Comparison of ENCODE assay signal across 14 cellular contexts in the genomic region with DNA sequence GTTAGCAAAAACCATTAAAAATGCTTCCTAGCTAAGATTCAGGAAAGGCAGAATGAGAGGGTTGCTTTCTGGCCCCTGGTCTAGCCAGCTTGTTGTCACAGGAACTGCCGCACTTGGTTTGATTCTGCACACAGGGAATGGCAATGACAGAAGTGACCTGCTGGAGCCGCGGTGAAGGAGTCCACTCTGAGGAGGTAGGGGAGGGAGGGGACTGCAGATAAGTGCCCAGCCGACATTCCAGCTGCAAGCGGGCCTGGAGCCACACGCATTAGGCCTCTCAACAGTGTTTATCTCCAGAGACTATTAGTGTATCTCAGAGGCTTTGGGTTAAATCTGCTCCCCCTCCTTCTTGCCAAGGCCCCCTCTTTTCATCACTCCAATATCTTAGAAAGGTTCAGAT. TPM values are rescaled to one million over a fixed set of nuclear protein-coding genes. Genes with fewer than 3 reads are reported as not detected.
DNase-seq lines count a peak whose midpoint lies in the region; ATAC-seq, FAIRE-seq and TF ChIP-seq lines count a peak whose summit lies in the region.
"Had no signal": no experiment of that assay in that cellular context is flagged by ENCODE, and none has a peak within 500 bp of the region (broad histone marks: within the 10 kb centered on the region; RNA-seq: fewer than 3 reads in every experiment).

No MANE protein-coding gene starts in this region.

- no peak for TF ChIP-seq EP300 in H1 (IDR thresholded peaks at IDR 0.05; ENCODE audit: borderline replicate concordance in 1 of 2, low read depth in 2 of 2, low read length in 2 of 2)

- no peak overlapping the region for H3K14ac ChIP-seq in H1 (ENCODE audit: insufficient read length)

- no peak overlapping the region for H4K8ac ChIP-seq in H1 (ENCODE audit: extremely low read depth, insufficient read depth, low read length)

- H3K9me3 ChIP-seq in H1 (ENCODE audit: insufficient read depth in 2 of 2, low read depth in 1 of 2, low read length in 1 of 2) (no peaks in the 10 kb centered on the region), neural progenitor cell (ENCODE audit: low read depth) (no peaks in the 10 kb centered on the region)
- H3K9me3 ChIP-seq: colonic mucosa had no signal

- no peak overlapping the region for H2BK20ac ChIP-seq in H1 (ENCODE audit: low read length)

- H2BK120ac ChIP-seq in H1 (replicated peaks; ENCODE audit: low read depth, low read length): no peak overlapping the region

- no peak for TF ChIP-seq RAD21 in H1 (IDR thresholded peaks at IDR 0.05 in 1 of 2, conservative IDR thresholded peaks at IDR 0.05 in 1 of 2; ENCODE audit: low read depth in 2 of 2, low read length in 2 of 2)

- no peak overlapping the region for H3K27ac Mint-ChIP-seq in neural progenitor cell

- no peaks in the 10 kb centered on the region for H3K9me3 Mint-ChIP-seq in neural progenitor cell

- TF ChIP-seq POLR2A in H1 (IDR thresholded peaks at IDR 0.05; ENCODE audit: control extremely low read depth in 1 of 2, low read depth in 2 of 2, low read length in 2 of 2): no peak

- H3K79me2 ChIP-seq in H1 (ENCODE audit: control insufficient read depth in 1 of 2, insufficient read depth in 2 of 2, low read length in 2 of 2) (no peaks in the 10 kb centered on the region), neural progenitor cell (ENCODE audit: low read depth) (no peaks in the 10 kb centered on the region)

- H3K27me3 Mint-ChIP-seq in neural progenitor cell (ENCODE audit: insufficient read depth, low read depth): peaks cover 2% of the 10 kb centered on the region

- no peak overlapping the region for H2BK12ac ChIP-seq in H1 (ENCODE audit: low read depth, low read length)

- H2AK5ac ChIP-seq in H1 (ENCODE audit: low read depth, low read length): no peak overlapping the region

- no peak for FAIRE-seq in H1 (lab: Jason Lieb, UNC)

- peaks cover 4% of the 10 kb centered on the region for H3K36me3 Mint-ChIP-seq in neural progenitor cell

- no peak overlapping the region for H3K4me3 Mint-ChIP-seq in neural progenitor cell

- CTCF ChIA-PET in H1 (lab: Charles Lee; ENCODE audit: partially characterized antibody): interaction anchor here (0.7 to 3.0 kb wide), 4 partner anchors 9 to 1166 kb away, joined by 3 to 8 read pairs (median 4); a partner anchor contains a TSS

- H3K27ac ChIP-seq in H1 (ENCODE audit: low read depth, low read length) (no peak overlapping the region), neural progenitor cell (no peak overlapping the region)
- H3K27ac ChIP-seq: colonic mucosa, RWPE1 had no signal

- no peak overlapping the region for H4K91ac ChIP-seq in H1 (replicated peaks; ENCODE audit: insufficient read length, low read length)

- H3K23me2 ChIP-seq in H1 (ENCODE audit: low read depth, low read length): peaks cover 2% of the 10 kb centered on the region; the same call in 1 of the 2 replicates

- H3K36me3 ChIP-seq in H1 (ENCODE audit: control insufficient read depth in 2 of 4, insufficient read depth in 4 of 4, low read length in 3 of 4) (no peaks in the 10 kb centered on the region; a peak in 1 of 8 replicates), neural progenitor cell (no peaks in the 10 kb centered on the region)
- H3K36me3 ChIP-seq: colonic mucosa had no signal

- H4K5ac ChIP-seq in H1 (ENCODE audit: insufficient read length, low read depth, low read length): no peak overlapping the region

- H3K4me3 ChIP-seq in H1 (ENCODE audit: extremely low read depth in 1 of 4, insufficient read depth in 2 of 4, low read depth in 3 of 4, low read length in 4 of 4): no peak overlapping the region
- H3K4me3 ChIP-seq in neural progenitor cell: no peak overlapping the region
- H3K4me3 ChIP-seq: colonic mucosa had no signal

- no peak overlapping the region for H3K56ac ChIP-seq in H1 (replicated peaks; ENCODE audit: insufficient read length, low read depth, low read length)

- 58% methylated on average over 6 of the region's 6 CpGs; no CpG with 5 or more reads in 1 of the 2 experiments for WGBS in H1 (ENCODE audit: extremely low coverage in 1 of 2, insufficient coverage in 1 of 2, insufficient read length in 1 of 2, insufficient replicate concordance in 2 of 2, low coverage in 1 of 2, low lambda C conversion rate in 2 of 2, missing lambda C conversion rate in 1 of 2), 2 experiments

- H3K4me2 ChIP-seq in H1 (ENCODE audit: insufficient read depth in 1 of 2, low read depth in 2 of 2, low read length in 2 of 2) (no peak overlapping the region), neural progenitor cell (no peak overlapping the region)

- H2BK5ac ChIP-seq in H1 (ENCODE audit: low read depth, low read length): no peak overlapping the region

- H3K23ac ChIP-seq in H1 (ENCODE audit: insufficient read length): no peak overlapping the region

- no peaks in the 10 kb centered on the region; a peak in 1 of 7 replicates for H3K4me1 ChIP-seq in H1 (replicated peaks in 1 of 4; ENCODE audit: control insufficient read depth in 3 of 4, insufficient read depth in 4 of 4, low read length in 3 of 4)
- H3K4me1 ChIP-seq in neural progenitor cell: no peaks in the 10 kb centered on the region
- H3K4me1 ChIP-seq: colonic mucosa had no signal

- H3K18ac ChIP-seq in H1 (ENCODE audit: extremely low read depth, low read length): no peak overlapping the region

- POLR2A ChIA-PET in H1 (lab: Charles Lee; ENCODE audit: partially characterized antibody): no interaction called here

- TF ChIP-seq CTCF in H1 (IDR thresholded peaks at IDR 0.05; ENCODE audit: control extremely low read depth in 1 of 3, insufficient read depth in 1 of 3, low read depth in 1 of 3, low read length in 3 of 3) (no peak), neural progenitor cell (IDR thresholded peaks at IDR 0.05) (no peak), omental fat pad (IDR thresholded peaks at IDR 0.05) (no peak)

- no peak for ATAC-seq in omental fat pad (ENCODE audit: low FRiP score)
- ATAC-seq in HG02970 (IDR thresholded peaks at IDR 0.05; ENCODE audit: low FRiP score, unreplicated experiment): no peak
- ATAC-seq in HG03460 (IDR thresholded peaks at IDR 0.05; ENCODE audit: unreplicated experiment): no peak

- H3K79me1 ChIP-seq in H1 (ENCODE audit: low read depth, low read length): no peaks in the 10 kb centered on the region

- H3K9ac ChIP-seq in H1 (replicated peaks in 1 of 4; ENCODE audit: extremely low read depth in 1 of 4, low read depth in 3 of 4, low read length in 3 of 4) (no peak overlapping the region), neural progenitor cell (no peak overlapping the region)

- H2AFZ ChIP-seq in H1 (ENCODE audit: low read length) (no peak overlapping the region), neural progenitor cell (replicated peaks) (no peak overlapping the region)

- H3K27me3 ChIP-seq in H1 (replicated peaks in 1 of 4; ENCODE audit: control insufficient read depth in 3 of 4, extremely low read depth in 1 of 4, insufficient read depth in 3 of 4, low read length in 3 of 4): no peaks in the 10 kb centered on the region
- H3K27me3 ChIP-seq in neural progenitor cell: no peaks in the 10 kb centered on the region
- H3K27me3 ChIP-seq: colonic mucosa had no signal

- no peak overlapping the region for H3K4ac ChIP-seq in H1 (replicated peaks; ENCODE audit: insufficient read length, low read depth, low read length)

- H4K20me1 ChIP-seq in H1 (replicated peaks in 1 of 2; ENCODE audit: control insufficient read depth in 1 of 2, insufficient read depth in 2 of 2, low read length in 2 of 2) (no peaks in the 10 kb centered on the region), neural progenitor cell (ENCODE audit: low read depth) (no peaks in the 10 kb centered on the region)

- no peak overlapping the region for H2BK15ac ChIP-seq in H1 (ENCODE audit: low read length)

- H3F3A ChIP-seq in neural progenitor cell (ENCODE audit: low read depth): no peaks in the 10 kb centered on the region

- peaks cover 2% of the 10 kb centered on the region for H3K4me1 Mint-ChIP-seq in neural progenitor cell

- DNase-seq in NCI-H1436 (lab: John Stamatoyannopoulos, UW) (peak; percentile 39), NCI-H1436 treated with DMSO at 0.1 percent for 48 hours (lab: John Stamatoyannopoulos, UW) (no peak), NCI-H146 treated with DMSO at 0.1 percent for 48 hours (lab: John Stamatoyannopoulos, UW; ENCODE audit: unreplicated experiment) (peak; percentile 0), H1 (ENCODE audit: low read depth in 1 of 2, low spot score in 2 of 2) (no peak), neural progenitor cell (ENCODE audit: low spot score) (peak; percentile 40), omental fat pad (ENCODE audit: low spot score) (no peak)
- DNase-seq: colonic mucosa, KBM-7 had no signal

RNA-seq across cellular contexts. Expression of a gene that starts 38.6 kb away (rescaled TPM):
- total RNA-seq in H1 (2021; fragmentation: NEBNext Ultra II Directional; extraction: Animal tissue kit (Norgen Biotek cat#: 25700)): not detected in 2 replicates
- polyA plus RNA-seq in H1 (2011; rRNA removed): not detected in 2 replicates
- not detected for polyA plus RNA-seq in H1 (2011; cell fraction: cytosol; rRNA removed)
- not detected for polyA plus RNA-seq in H1 (2011; cell fraction: nucleus; rRNA removed)
- 0.53 to 0.62 TPM (median 0.58 TPM) in 3 of 4 replicates, not detected in the other for polyA plus RNA-seq in H1 (2012, experiment 1 of 2)
- not detected for polyA plus RNA-seq in H1 (2012, experiment 2 of 2)
- not detected for polyA plus RNA-seq in H1 (2013, experiment 1 of 2)
- polyA plus RNA-seq in H1 (2013, experiment 2 of 2): not detected
- polyA minus RNA-seq in H1 (2011; rRNA and poly(A)+ RNA removed): not detected in 2 replicates
- not detected for polyA minus RNA-seq in H1 (2011; cell fraction: cytosol; rRNA and poly(A)+ RNA removed)
- not detected for polyA minus RNA-seq in H1 (2011; cell fraction: nucleus; rRNA and poly(A)+ RNA removed)
- not detected in 2 replicates for total RNA-seq in neural progenitor cell (ENCODE audit: low replicate concordance)
- total RNA-seq in omental fat pad: not detected
- total RNA-seq: A673, colonic mucosa, osteoblast, subcutaneous adipose tissue had no signal

Comparison
In these comparisons a context has a peak if more than half of its experiments do, and no peak if none do; other contexts are left out.
1. DNase-seq: peak in NCI-H1436 (single experiment), NCI-H146 treated with DMSO at 0.1 percent for 48 hours (single experiment) and neural progenitor cell (single experiment); none in NCI-H1436 treated with DMSO at 0.1 percent for 48 hours (single experiment), H1 (0 of 2) and omental fat pad (single experiment).